In genomic region chr1:11495579-11495978, GRCh38 we compare ENCODE assay signal across 16 cellular contexts. TPM values are rescaled to one million over a fixed set of nuclear protein-coding genes. Genes with fewer than 3 reads are reported as not detected.
DNase-seq lines count a peak whose midpoint lies in the region; ATAC-seq and TF ChIP-seq lines count a peak whose summit lies in the region.
"Had no signal": no experiment of that assay in that cellular context is flagged by ENCODE, and none has a peak within 500 bp of the region (broad histone marks: within the 10 kb centered on the region; RNA-seq: fewer than 3 reads in every experiment).

No MANE protein-coding gene starts in this region.

- TF ChIP-seq CTCF in SK-N-SH (IDR thresholded peaks at IDR 0.05) (no peak), WTC11 (IDR thresholded peaks at IDR 0.05) (no peak)

- no peaks in the 10 kb centered on the region for H4K20me1 ChIP-seq in SK-N-SH (ENCODE audit: insufficient read depth)

- no peak overlapping the region for H3K4me2 ChIP-seq in SK-N-SH
- H3K4me2 ChIP-seq: A549 had no signal

- TF ChIP-seq RAD21 in SK-N-SH (IDR thresholded peaks at IDR 0.05; ENCODE audit: low read length): no peak

- H3K4me1 ChIP-seq in SK-N-SH (ENCODE audit: control insufficient read depth in 1 of 2, insufficient read depth in 2 of 2, low read depth in 1 of 2, low read length in 1 of 2): peaks cover 0 to 13% of the 10 kb centered on the region in 2 experiments; a peak in 1 of 4 replicates
- H3K4me1 ChIP-seq: A549, Caco-2, HAP-1 had no signal

- POLR2A ChIA-PET in SK-N-SH (lab: Yijun Ruan, JAX) (interaction anchor here (0.7 kb wide), 1 partner anchor 203 kb away, joined by 3 read pairs; no protein-coding TSS in a partner anchor), WTC11 (lab: Charles Lee) (no interaction called here)

- CTCF ChIA-PET in SK-N-SH (lab: Yijun Ruan, JAX): interaction anchor here (1.0 to 2.7 kb wide), 2 partner anchors 17 to 209 kb away, joined by 3 to 10 read pairs; partner anchors contain the start of gene DISP3
- CTCF ChIA-PET in WTC11 (lab: Charles Lee): no interaction called here

- peaks cover 9% of the 10 kb centered on the region for H3K9me3 Mint-ChIP-seq in WTC11
- H3K9me3 Mint-ChIP-seq: CD4-positive, alpha-beta T cell had no signal

- H3K9me3 ChIP-seq in SK-N-SH: no peaks in the 10 kb centered on the region
- H3K9me3 ChIP-seq: A549, Caco-2, HAP-1 had no signal

- no peak overlapping the region for H3K27ac ChIP-seq in SK-N-SH (ENCODE audit: low read depth in 2 of 2, low read length in 1 of 2)
- H3K27ac ChIP-seq: 22Rv1, A549, C4-2B, GM23248 had no signal

- no peak overlapping the region; the same call in 1 of the 2 replicates for H3K27ac Mint-ChIP-seq in WTC11
- H3K27ac Mint-ChIP-seq: CD4-positive, alpha-beta T cell had no signal

- no peak overlapping the region for H3K4me3 Mint-ChIP-seq in WTC11
- H3K4me3 Mint-ChIP-seq: CD4-positive, alpha-beta T cell had no signal

- H3K9me2 ChIP-seq in SK-N-SH: no peaks in the 10 kb centered on the region

- H3K27me3 Mint-ChIP-seq in WTC11 (ENCODE audit: low read depth): no peaks in the 10 kb centered on the region

- H3K36me3 ChIP-seq in SK-N-SH (replicated peaks in 1 of 2; ENCODE audit: control insufficient read depth in 1 of 2, insufficient read depth in 2 of 2, low read length in 1 of 2): no peaks in the 10 kb centered on the region
- H3K36me3 ChIP-seq: HAP-1 had no signal

- H3K4me1 Mint-ChIP-seq in WTC11: peaks cover 33% of the 10 kb centered on the region

- H3K4me3 ChIP-seq in SK-N-SH (ENCODE audit: low read depth in 2 of 2, low read length in 1 of 2): no peak overlapping the region
- H3K4me3 ChIP-seq: A549, GM23248, HAP-1 had no signal

- no peak overlapping the region for H3K9ac ChIP-seq in SK-N-SH
- H3K9ac ChIP-seq: GM23248 had no signal

- peaks cover 8% of the 10 kb centered on the region; the same call in 1 of the 2 replicates for H3K36me3 Mint-ChIP-seq in WTC11

- no peak overlapping the region for H2AFZ ChIP-seq in SK-N-SH (ENCODE audit: low read depth)
- H2AFZ ChIP-seq: GM23248 had no signal

- DNase-seq in SK-N-SH (no peak), WTC11 (ENCODE audit: low spot score) (peak; percentile 1), posterior vena cava (ENCODE audit: low spot score) (peak; percentile 16), SW 1271 (lab: John Stamatoyannopoulos, UW) (no peak), GM19238 (ENCODE audit: insufficient read length, low spot score) (no peak), NCI-H226 (no peak)
- DNase-seq: AML-193; Caco-2; CD4-positive, alpha-beta T cell; GM23248; IMR-90 had no signal

- no peaks in the 10 kb centered on the region for H3F3A ChIP-seq in SK-N-SH (replicated peaks; ENCODE audit: insufficient read depth)

- no peaks in the 10 kb centered on the region for H3K79me2 ChIP-seq in SK-N-SH (ENCODE audit: insufficient read depth)

- 14% methylated on average over 3 of the region's 3 CpGs for WGBS in SK-N-SH (ENCODE audit: low lambda C conversion rate)

- H3K27me3 ChIP-seq in SK-N-SH (ENCODE audit: insufficient read depth): no peaks in the 10 kb centered on the region

- no peak for ATAC-seq in SK-N-SH treated with all-trans-retinoic acid at 6 μM for 48 hours
- no peak for ATAC-seq in WTC11
- ATAC-seq: A549 had no signal

- no peak for TF ChIP-seq EP300 in SK-N-SH (IDR thresholded peaks at IDR 0.05; ENCODE audit: borderline replicate concordance in 1 of 2, low read depth in 1 of 2, low read length in 1 of 2)

- intact Hi-C loops in posterior vena cava (cut with DNase I): no loop called here

TF ChIP-seq in SK-N-SH, 30 proteins besides CTCF, POLR2A, EP300 and RAD21 (continues in another document):
- TF ChIP-seq, protein P1, sequence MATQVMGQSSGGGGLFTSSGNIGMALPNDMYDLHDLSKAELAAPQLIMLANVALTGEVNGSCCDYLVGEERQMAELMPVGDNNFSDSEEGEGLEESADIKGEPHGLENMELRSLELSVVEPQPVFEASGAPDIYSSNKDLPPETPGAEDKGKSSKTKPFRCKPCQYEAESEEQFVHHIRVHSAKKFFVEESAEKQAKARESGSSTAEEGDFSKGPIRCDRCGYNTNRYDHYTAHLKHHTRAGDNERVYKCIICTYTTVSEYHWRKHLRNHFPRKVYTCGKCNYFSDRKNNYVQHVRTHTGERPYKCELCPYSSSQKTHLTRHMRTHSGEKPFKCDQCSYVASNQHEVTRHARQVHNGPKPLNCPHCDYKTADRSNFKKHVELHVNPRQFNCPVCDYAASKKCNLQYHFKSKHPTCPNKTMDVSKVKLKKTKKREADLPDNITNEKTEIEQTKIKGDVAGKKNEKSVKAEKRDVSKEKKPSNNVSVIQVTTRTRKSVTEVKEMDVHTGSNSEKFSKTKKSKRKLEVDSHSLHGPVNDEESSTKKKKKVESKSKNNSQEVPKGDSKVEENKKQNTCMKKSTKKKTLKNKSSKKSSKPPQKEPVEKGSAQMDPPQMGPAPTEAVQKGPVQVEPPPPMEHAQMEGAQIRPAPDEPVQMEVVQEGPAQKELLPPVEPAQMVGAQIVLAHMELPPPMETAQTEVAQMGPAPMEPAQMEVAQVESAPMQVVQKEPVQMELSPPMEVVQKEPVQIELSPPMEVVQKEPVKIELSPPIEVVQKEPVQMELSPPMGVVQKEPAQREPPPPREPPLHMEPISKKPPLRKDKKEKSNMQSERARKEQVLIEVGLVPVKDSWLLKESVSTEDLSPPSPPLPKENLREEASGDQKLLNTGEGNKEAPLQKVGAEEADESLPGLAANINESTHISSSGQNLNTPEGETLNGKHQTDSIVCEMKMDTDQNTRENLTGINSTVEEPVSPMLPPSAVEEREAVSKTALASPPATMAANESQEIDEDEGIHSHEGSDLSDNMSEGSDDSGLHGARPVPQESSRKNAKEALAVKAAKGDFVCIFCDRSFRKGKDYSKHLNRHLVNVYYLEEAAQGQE (IDR thresholded peaks at IDR 0.05; ENCODE audit: low read depth, low read length): 0 out of 2 replicates have a peak, but pooled peaks have one; percentile 30
- TF ChIP-seq SMC3 (IDR thresholded peaks at IDR 0.05; ENCODE audit: low read depth, low read length) (no peak), EZH2phosphoT487 (IDR thresholded peaks at IDR 0.05; ENCODE audit: borderline replicate concordance, low read depth) (no peak)

TF ChIP-seq in SK-N-SH treated with all-trans-retinoic acid at 6 μM for 48 hours, 23 proteins besides CTCF, POLR2A, EP300 and RAD21:
- TF ChIP-seq TCF4 (CRISPR knock-in tag; IDR thresholded peaks at IDR 0.05; ENCODE audit: borderline replicate concordance): no peak
- TF ChIP-seq ZFP3 (CRISPR knock-in tag; IDR thresholded peaks at IDR 0.05): no peak
- no peak for TF ChIP-seq PPARA (CRISPR knock-in tag; IDR thresholded peaks at IDR 0.05; ENCODE audit: borderline replicate concordance)
- no peak for TF ChIP-seq RARB (CRISPR knock-in tag; IDR thresholded peaks at IDR 0.05)
- TF ChIP-seq, protein P2, sequence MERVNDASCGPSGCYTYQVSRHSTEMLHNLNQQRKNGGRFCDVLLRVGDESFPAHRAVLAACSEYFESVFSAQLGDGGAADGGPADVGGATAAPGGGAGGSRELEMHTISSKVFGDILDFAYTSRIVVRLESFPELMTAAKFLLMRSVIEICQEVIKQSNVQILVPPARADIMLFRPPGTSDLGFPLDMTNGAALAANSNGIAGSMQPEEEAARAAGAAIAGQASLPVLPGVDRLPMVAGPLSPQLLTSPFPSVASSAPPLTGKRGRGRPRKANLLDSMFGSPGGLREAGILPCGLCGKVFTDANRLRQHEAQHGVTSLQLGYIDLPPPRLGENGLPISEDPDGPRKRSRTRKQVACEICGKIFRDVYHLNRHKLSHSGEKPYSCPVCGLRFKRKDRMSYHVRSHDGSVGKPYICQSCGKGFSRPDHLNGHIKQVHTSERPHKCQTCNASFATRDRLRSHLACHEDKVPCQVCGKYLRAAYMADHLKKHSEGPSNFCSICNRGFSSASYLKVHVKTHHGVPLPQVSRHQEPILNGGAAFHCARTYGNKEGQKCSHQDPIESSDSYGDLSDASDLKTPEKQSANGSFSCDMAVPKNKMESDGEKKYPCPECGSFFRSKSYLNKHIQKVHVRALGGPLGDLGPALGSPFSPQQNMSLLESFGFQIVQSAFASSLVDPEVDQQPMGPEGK (CRISPR knock-in tag; IDR thresholded peaks at IDR 0.05; ENCODE audit: borderline replicate concordance): no peak
- TF ChIP-seq BACH2 (CRISPR knock-in tag; IDR thresholded peaks at IDR 0.05; ENCODE audit: borderline replicate concordance): no peak

TF ChIP-seq in WTC11, 78 proteins besides CTCF, POLR2A, EP300 and RAD21 (continues in another document):
- TF ChIP-seq HMGA2 (CRISPR knock-in tag; IDR thresholded peaks at IDR 0.05) (no peak), MYBL2 (CRISPR knock-in tag; IDR thresholded peaks at IDR 0.05) (no peak)
- TF ChIP-seq, protein P3, sequence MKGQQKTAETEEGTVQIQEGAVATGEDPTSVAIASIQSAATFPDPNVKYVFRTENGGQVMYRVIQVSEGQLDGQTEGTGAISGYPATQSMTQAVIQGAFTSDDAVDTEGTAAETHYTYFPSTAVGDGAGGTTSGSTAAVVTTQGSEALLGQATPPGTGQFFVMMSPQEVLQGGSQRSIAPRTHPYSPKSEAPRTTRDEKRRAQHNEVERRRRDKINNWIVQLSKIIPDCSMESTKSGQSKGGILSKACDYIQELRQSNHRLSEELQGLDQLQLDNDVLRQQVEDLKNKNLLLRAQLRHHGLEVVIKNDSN (CRISPR knock-in tag; IDR thresholded peaks at IDR 0.05): no peak

RNA-seq across cellular contexts. Expression of gene DISP3, which starts 16.6 kb away (rescaled TPM):
- polyA plus RNA-seq in SK-N-SH (2012; rRNA removed): 0.08 and 0.15 TPM in 2 replicates
- 0.05 and 0.13 TPM in 2 replicates for polyA plus RNA-seq in SK-N-SH (2012; cell fraction: cytosol; rRNA removed)
- polyA plus RNA-seq in SK-N-SH (2012; cell fraction: nucleus; rRNA removed): 0.39 and 0.46 TPM in 2 replicates
- total RNA-seq in WTC11 (2021) (5.9 to 6.1 TPM (median 6.0 TPM) in 3 replicates), posterior vena cava (not detected)
- total RNA-seq: GM23248, IMR-90 had no signal
- polyA plus RNA-seq: GM23248 had no signal

Comparison
In these comparisons a context has a peak if more than half of its experiments do, and no peak if none do; other contexts are left out.
1. DNase-seq: peak in WTC11 (single experiment) and posterior vena cava (single experiment); none in SK-N-SH (single experiment), SW 1271 (0 of 2), GM19238 (single experiment) and NCI-H226 (single experiment).